Comparison of ENCODE assay signal across 1 cellular context in genomic region chr2:190493095-190493494, GRCh38.
TF ChIP-seq lines count a peak whose summit lies in the region.

No MANE protein-coding gene starts in this region.

TF ChIP-seq in K562, 482 proteins besides CTCF, POLR2A, EP300 and RAD21:
- TF ChIP-seq CEBPB (tag; IDR thresholded peaks at IDR 0.05) = peak; percentile 52
- TF ChIP-seq KHSRP (IDR thresholded peaks at IDR 0.05) = no peak
